ENCODE assay signal across 18 cellular contexts in genomic region chr12:104535383-104535782, GRCh38.
A peak's percentile ranks its signal among the peaks of the same experiment; 100 is the strongest.
DNase-seq lines count a peak whose midpoint lies in the region; ATAC-seq and TF ChIP-seq lines count a peak whose summit lies in the region.
"Had no signal": no experiment of that assay in that cellular context is flagged by ENCODE, and none has a peak within 500 bp of the region (broad histone marks: within the 10 kb centered on the region; RNA-seq: fewer than 3 reads in every experiment).

No MANE protein-coding gene starts in this region.

- intact Hi-C loops in CD4-positive, alpha-beta memory T cell (cut with micrococcal nuclease): no loop called here

- H3K36me3 Mint-ChIP-seq in CD4-positive, alpha-beta memory T cell: peaks cover 9 to 24% of the 10 kb centered on the region in 2 donors
- H3K36me3 Mint-ChIP-seq in osteocyte (ENCODE audit: unreplicated experiment): no peaks in the 10 kb centered on the region

- peaks cover 56 to 89% (median 83%) of the 10 kb centered on the region in 4 donors for H3K4me1 Mint-ChIP-seq in CD4-positive, alpha-beta memory T cell
- H3K4me1 Mint-ChIP-seq in osteocyte (ENCODE audit: unreplicated experiment): peaks cover 23% of the 10 kb centered on the region

- no peak overlapping the region for H3K27ac ChIP-seq in CD4-positive, alpha-beta memory T cell (ENCODE audit: low read depth, low read length)
- H3K27ac ChIP-seq in tibial nerve: no peak overlapping the region
- H3K27ac ChIP-seq: left lung, ovary, sigmoid colon, SJCRH30 had no signal

- TF ChIP-seq EP300 in tibial nerve (IDR thresholded peaks at IDR 0.05): no peak

- 60 to 62% methylated on average over 3 of the region's 3 CpGs for WGBS in tibial nerve, 2 donors

- TF ChIP-seq POLR2A in tibial nerve (IDR thresholded peaks at IDR 0.05): no peak

- no peaks in the 10 kb centered on the region for H3K27me3 Mint-ChIP-seq in CD4-positive, alpha-beta memory T cell
- H3K27me3 Mint-ChIP-seq in osteocyte (ENCODE audit: unreplicated experiment): peaks cover 3% of the 10 kb centered on the region
- H3K27me3 Mint-ChIP-seq: activated CD4-positive, alpha-beta T cell treated with anti-CD3 and anti-CD28 coated beads, Interleukin-2, amount 10 ng/mL, durations not matched to agents 24 days and 14 days; B cell; stimulated activated naive CD8-positive, alpha-beta T cell treated with anti-CD3 and anti-CD28 coated beads, Interleukin-15, amount 100 ng/mL, for 72 hours had no signal

- H3K4me3 Mint-ChIP-seq in CD4-positive, alpha-beta memory T cell: no peak overlapping the region
- no peak overlapping the region for H3K4me3 Mint-ChIP-seq in osteocyte (ENCODE audit: unreplicated experiment)
- H3K4me3 Mint-ChIP-seq: activated CD4-positive, alpha-beta T cell treated with anti-CD3 and anti-CD28 coated beads, Interleukin-2, amount 10 ng/mL, durations not matched to agents 24 days and 14 days; B cell; stimulated activated naive CD8-positive, alpha-beta T cell treated with anti-CD3 and anti-CD28 coated beads, Interleukin-15, amount 100 ng/mL, for 72 hours had no signal

- H3K4me3 ChIP-seq in CD4-positive, alpha-beta memory T cell (ENCODE audit: low read length in 2 of 2): no peak overlapping the region
- no peak overlapping the region for H3K4me3 ChIP-seq in tibial nerve
- H3K4me3 ChIP-seq: left lung, ovary, sigmoid colon, SJCRH30 had no signal

- H3K27ac Mint-ChIP-seq in CD4-positive, alpha-beta memory T cell: peak overlapping the region in 4 of 7 donors; percentile 1 to 70 (median 38)
- H3K27ac Mint-ChIP-seq in osteocyte (ENCODE audit: unreplicated experiment): peak overlapping the region; percentile 48
- H3K27ac Mint-ChIP-seq: activated CD4-positive, alpha-beta T cell treated with anti-CD3 and anti-CD28 coated beads, Interleukin-2, amount 10 ng/mL, durations not matched to agents 24 days and 14 days; B cell; stimulated activated naive CD8-positive, alpha-beta T cell treated with anti-CD3 and anti-CD28 coated beads, Interleukin-15, amount 100 ng/mL, for 72 hours had no signal

- no peaks in the 10 kb centered on the region for H3K9me3 ChIP-seq in CD4-positive, alpha-beta memory T cell (ENCODE audit: control insufficient read depth in 1 of 2, low read length in 2 of 2)
- no peaks in the 10 kb centered on the region for H3K9me3 ChIP-seq in tibial nerve
- H3K9me3 ChIP-seq: left lung, ovary, sigmoid colon, SJCRH30 had no signal

- CTCF ChIA-PET in CD4-positive, alpha-beta memory T cell (lab: Charles Lee; ENCODE audit: partially characterized antibody): interaction anchor here (0.8 to 1.1 kb wide), 2 partner anchors 75 to 153 kb away, joined by 3 read pairs; no protein-coding TSS in a partner anchor

- POLR2A ChIA-PET in CD4-positive, alpha-beta memory T cell (lab: Charles Lee; ENCODE audit: partially characterized antibody): interaction anchor here (0.9 to 1.0 kb wide), 2 partner anchors 25 to 54 kb away, joined by 3 read pairs; no protein-coding TSS in a partner anchor

- TF ChIP-seq CTCF in osteocyte (IDR thresholded peaks at IDR 0.05) (no peak), tibial nerve (IDR thresholded peaks at IDR 0.05) (no peak)

- peaks cover 53% of the 10 kb centered on the region for H3K4me1 ChIP-seq in CD4-positive, alpha-beta memory T cell (ENCODE audit: insufficient read depth, low read length)
- no peaks in the 10 kb centered on the region for H3K4me1 ChIP-seq in tibial nerve

- H3K9me3 Mint-ChIP-seq in CD4-positive, alpha-beta memory T cell: peaks cover 0 to 2% (median 0%) of the 10 kb centered on the region in 8 donors
- no peaks in the 10 kb centered on the region for H3K9me3 Mint-ChIP-seq in osteocyte (ENCODE audit: unreplicated experiment)
- H3K9me3 Mint-ChIP-seq: stimulated activated naive CD8-positive, alpha-beta T cell treated with anti-CD3 and anti-CD28 coated beads, Interleukin-15, amount 100 ng/mL, for 72 hours had no signal

- H3K36me3 ChIP-seq in CD4-positive, alpha-beta memory T cell (ENCODE audit: insufficient read depth, low read length): no peaks in the 10 kb centered on the region
- H3K36me3 ChIP-seq in tibial nerve: no peaks in the 10 kb centered on the region
- H3K36me3 ChIP-seq: left lung, ovary, sigmoid colon, SJCRH30 had no signal

- DNase-seq in CD4-positive, alpha-beta memory T cell: no peak
- peak; percentile 73 for DNase-seq in fibroblast of gingiva (ENCODE audit: low read depth)
- no peak for DNase-seq in osteocyte (ENCODE audit: extremely low spot score, unreplicated experiment)
- no peak for DNase-seq in tibial nerve (ENCODE audit: low spot score in 2 of 2)
- DNase-seq in activated effector memory CD4-positive, alpha-beta T cell treated with anti-CD3 and anti-CD28 coated beads, Interleukin-2, amount 50 U/mL, for 16 hours: no peak
- DNase-seq: activated CD4-positive, alpha-beta T cell treated with anti-CD3 and anti-CD28 coated beads, Interleukin-2, amount 10 ng/mL, durations not matched to agents 24 days and 14 days; activated naive CD4-positive, alpha-beta T cell treated with anti-CD3 and anti-CD28 coated beads, Interleukin-2, amount 50 U/mL, for 16 hours; dermis blood vessel endothelial cell; GF-D8; left lung; ovary; sigmoid colon; stimulated activated naive CD8-positive, alpha-beta T cell treated with anti-CD3 and anti-CD28 coated beads, Interleukin-15, amount 100 ng/mL, for 72 hours had no signal

- peak; percentile 83 for ATAC-seq in SK-N-SH treated with all-trans-retinoic acid at 6 μM for 48 hours
- ATAC-seq in GM21825 (IDR thresholded peaks at IDR 0.05; ENCODE audit: unreplicated experiment): no peak
- no peak for ATAC-seq in HG03521 (IDR thresholded peaks at IDR 0.05; ENCODE audit: unreplicated experiment)
- ATAC-seq: left lung; stimulated activated naive CD8-positive, alpha-beta T cell treated with anti-CD3 and anti-CD28 coated beads, Interleukin-15, amount 100 ng/mL, for 72 hours had no signal

- no peaks in the 10 kb centered on the region for H3K27me3 ChIP-seq in CD4-positive, alpha-beta memory T cell (ENCODE audit: insufficient read depth, low read length)
- no peaks in the 10 kb centered on the region for H3K27me3 ChIP-seq in tibial nerve
- H3K27me3 ChIP-seq: left lung, ovary, sigmoid colon, SJCRH30 had no signal

TF ChIP-seq in SK-N-SH treated with all-trans-retinoic acid at 6 μM for 48 hours, 23 proteins besides CTCF, POLR2A, EP300 and RAD21:
- TF ChIP-seq ZFP30 (CRISPR knock-in tag; IDR thresholded peaks at IDR 0.05) (no peak), TCF4 (CRISPR knock-in tag; IDR thresholded peaks at IDR 0.05; ENCODE audit: borderline replicate concordance) (0 out of 2 replicates have a peak, but pooled peaks have one; percentile 23), TSHZ2 (CRISPR knock-in tag; IDR thresholded peaks at IDR 0.05) (no peak)
